Comparison of ENCODE assay signal across 11 cellular contexts in genomic region chr5:146173597-146173996, GRCh38. TPM values are rescaled to one million over a fixed set of nuclear protein-coding genes. Genes with fewer than 3 reads are reported as not detected.
A peak's percentile ranks its signal among the peaks of the same experiment; 100 is the strongest.
DNase-seq lines count a peak whose midpoint lies in the region; ATAC-seq, FAIRE-seq and TF ChIP-seq lines count a peak whose summit lies in the region.
"Had no signal": no experiment of that assay in that cellular context is flagged by ENCODE, and none has a peak within 500 bp of the region (broad histone marks: within the 10 kb centered on the region; RNA-seq: fewer than 3 reads in every experiment).

No MANE protein-coding gene starts in this region.

- POLR2A ChIA-PET in CD8-positive, alpha-beta memory T cell (lab: Charles Lee): no interaction called here

- H3K36me3 ChIP-seq in CD8-positive, alpha-beta memory T cell (ENCODE audit: insufficient read depth, low read length): peaks cover 12% of the 10 kb centered on the region

- peak overlapping the region in 3 of 8 donors; percentile 18 to 79 (median 79) for H3K27ac Mint-ChIP-seq in CD8-positive, alpha-beta memory T cell
- H3K27ac Mint-ChIP-seq: nephron had no signal

- DNase-seq in GM13977 (ENCODE audit: low spot score): peak; percentile 62
- peak; percentile 24 for DNase-seq in NAMALWA (ENCODE audit: low spot score)
- no peak for DNase-seq in CD8-positive, alpha-beta memory T cell
- no peak for DNase-seq in epidermal melanocyte (ENCODE audit: insufficient read length, low spot score)
- no peak for DNase-seq in nucleus accumbens (lab: John Stamatoyannopoulos, UW)
- no peak for DNase-seq in frontal cortex (ENCODE audit: low spot score in 2 of 2)
- DNase-seq: activated effector memory CD4-positive, alpha-beta T cell treated with Interleukin-2 at 50 U/mL for 16 hours; cortex of kidney had no signal

- no peak overlapping the region for H3K27ac ChIP-seq in CD8-positive, alpha-beta memory T cell (ENCODE audit: low read depth, low read length)

- H3K4me3 ChIP-seq in CD8-positive, alpha-beta memory T cell (ENCODE audit: low read length): no peak overlapping the region

- H3K36me3 Mint-ChIP-seq in CD8-positive, alpha-beta memory T cell: peaks cover 7 to 50% (median 15%) of the 10 kb centered on the region in 3 donors

- no peak for FAIRE-seq in frontal cortex (lab: Jason Lieb, UNC)

- in situ Hi-C loops in GM13977 (cut with MboI; ENCODE audit: low pct_unique_long_range_greater_than_20kb, low sequenced_read_pairs, unreplicated experiment): no loop called here

- CTCF ChIA-PET in CD8-positive, alpha-beta memory T cell (lab: Charles Lee): no interaction called here

- TF ChIP-seq CTCF in GM13977 (IDR thresholded peaks at IDR 0.05; ENCODE audit: extremely low read depth, insufficient read depth, missing control alignments): no peak

- ATAC-seq in GM19397 (IDR thresholded peaks at IDR 0.05; ENCODE audit: unreplicated experiment) (peak; percentile 92), HG02938 (IDR thresholded peaks at IDR 0.05; ENCODE audit: unreplicated experiment) (peak; percentile 96)

- no peaks in the 10 kb centered on the region for H3K27me3 ChIP-seq in CD8-positive, alpha-beta memory T cell (ENCODE audit: insufficient read depth, low read length, poor library complexity, severe bottlenecking)

- H3K4me1 ChIP-seq in CD8-positive, alpha-beta memory T cell (ENCODE audit: insufficient read depth, low read length): no peaks in the 10 kb centered on the region

- H3K4me3 Mint-ChIP-seq in CD8-positive, alpha-beta memory T cell: no peak overlapping the region
- H3K4me3 Mint-ChIP-seq: nephron had no signal

- H3K4me1 Mint-ChIP-seq in CD8-positive, alpha-beta memory T cell: peaks cover 8 to 15% (median 13%) of the 10 kb centered on the region in 3 donors
- H3K4me1 Mint-ChIP-seq: nephron had no signal

- H3K27me3 Mint-ChIP-seq in CD8-positive, alpha-beta memory T cell: no peaks in the 10 kb centered on the region

- H3K9me3 ChIP-seq in CD8-positive, alpha-beta memory T cell (ENCODE audit: low read length): no peaks in the 10 kb centered on the region

- H3K9me3 Mint-ChIP-seq in CD8-positive, alpha-beta memory T cell: no peaks in the 10 kb centered on the region
- H3K9me3 Mint-ChIP-seq: nephron had no signal

RNA-seq across cellular contexts. Expression of gene LARS1, which starts 8.9 kb away (rescaled TPM):
- 100 to 1,000 TPM; 163 to 171 TPM for total RNA-seq in CD8-positive, alpha-beta memory T cell
- polyA plus RNA-seq in CD8-positive, alpha-beta memory T cell: 94.7 TPM
- 171 TPM for total RNA-seq in frontal cortex

RNA-seq across cellular contexts. Expression of gene RBM27, which starts 29.8 kb away (rescaled TPM):
- 10 to 100 TPM; 30.8 to 31.9 TPM for total RNA-seq in CD8-positive, alpha-beta memory T cell
- 5.1 TPM for polyA plus RNA-seq in CD8-positive, alpha-beta memory T cell
- 42.0 TPM for total RNA-seq in frontal cortex

Comparison
In these comparisons a context has a peak if more than half of its experiments do, and no peak if none do; other contexts are left out.
1. DNase-seq: peak in GM13977 (single experiment) and NAMALWA (single experiment); none in CD8-positive, alpha-beta memory T cell (0 of 5), epidermal melanocyte (single experiment), nucleus accumbens (0 of 56) and frontal cortex (0 of 2).